In genomic region chr20:16684416-16684815, GRCh38 we compare ENCODE assay signal across 3 cellular contexts.
"Had no signal": no experiment of that assay in that cellular context is flagged by ENCODE, and none has a peak within 500 bp of the region (broad histone marks: within the 10 kb centered on the region; RNA-seq: fewer than 3 reads in every experiment).

No MANE protein-coding gene starts in this region.

- H3K4me3 ChIP-seq: GM12878 had no signal

- ATAC-seq: GM12878 had no signal

- DNase-seq: GDM1, GF-D8 had no signal
